In the genomic region with DNA sequence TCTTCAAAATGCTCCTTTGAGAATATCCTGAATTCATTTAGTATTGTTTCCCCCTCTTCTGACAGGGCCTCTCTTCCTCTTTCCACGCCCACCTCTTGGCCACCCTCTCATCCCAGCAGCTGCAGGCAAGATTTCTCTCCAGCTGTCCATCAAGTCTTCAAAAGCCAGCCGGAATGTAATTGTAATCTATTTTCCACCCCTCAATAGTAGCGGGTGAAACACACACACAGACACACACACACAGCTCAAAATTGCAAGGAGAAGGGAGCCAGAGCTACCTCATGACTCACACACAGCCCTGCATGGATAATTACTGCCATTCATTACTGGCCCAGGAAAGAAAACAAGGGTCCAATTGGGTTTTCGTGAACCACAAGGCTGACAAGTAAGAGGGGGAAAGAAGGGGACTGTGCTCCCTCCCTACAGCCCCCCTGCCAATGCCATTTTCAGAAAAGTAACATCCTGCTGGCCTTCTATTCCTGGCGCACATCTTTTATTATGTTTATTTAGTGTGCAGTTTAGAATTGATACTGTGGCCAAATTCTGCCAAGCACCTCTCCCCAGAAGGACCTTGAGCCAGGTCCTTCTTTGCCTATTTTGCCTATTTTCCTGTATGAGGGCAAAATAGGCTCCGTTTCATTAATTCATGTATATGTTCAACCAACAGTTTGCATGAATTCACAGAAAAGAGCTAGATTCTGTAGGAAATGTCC, we compare ENCODE assay signal across 10 cellular contexts.
DNase-seq lines count a peak whose midpoint lies in the region; ATAC-seq, FAIRE-seq and TF ChIP-seq lines count a peak whose summit lies in the region.
"Had no signal": no experiment of that assay in that cellular context is flagged by ENCODE, and none has a peak within 500 bp of the region (broad histone marks: within the 10 kb centered on the region; RNA-seq: fewer than 3 reads in every experiment).

No MANE protein-coding gene starts in this region.

- H4K8ac ChIP-seq in H1 (ENCODE audit: extremely low read depth, insufficient read depth, low read length) (no peak overlapping the region), trophoblast cell (ENCODE audit: low read depth, low read length) (no peak overlapping the region)

- CTCF ChIA-PET in H1 (lab: Charles Lee; ENCODE audit: partially characterized antibody) = interaction anchor here (0.8 to 4.7 kb wide), 2 partner anchors 10 to 95 kb away, joined by 3 to 22 read pairs; no protein-coding TSS in a partner anchor

- DNase-seq in HT1080 (ENCODE audit: low read depth) (peak; percentile 30), NCI-H2227 treated with DMSO at 0.1 percent for 48 hours (lab: John Stamatoyannopoulos, UW) (peak; percentile 97), H1 (ENCODE audit: low read depth in 1 of 2, low spot score in 2 of 2) (no peak), trophoblast cell (no peak), heart left ventricle (no peak), amniotic stem cell (lab: John Stamatoyannopoulos, UW) (no peak), NCI-H526 (lab: John Stamatoyannopoulos, UW) (no peak)
- DNase-seq in activated naive CD4-positive, alpha-beta T cell treated with Interleukin-2 at 50 U/mL for 16 hours = no peak
- DNase-seq: Calu3; stimulated activated CD8-positive, alpha-beta memory T cell treated with anti-CD3 and anti-CD28 coated beads, Interleukin-4, amount 100 ng/mL, for 48 hours had no signal

- no peaks in the 10 kb centered on the region for H3K23me2 ChIP-seq in H1 (ENCODE audit: low read depth, low read length)

- no peak overlapping the region for H3K4me2 ChIP-seq in H1 (ENCODE audit: insufficient read depth in 1 of 2, low read depth in 2 of 2, low read length in 2 of 2)
- H3K4me2 ChIP-seq in trophoblast cell (ENCODE audit: low read length) = peak overlapping the region; percentile 2

- H3K14ac ChIP-seq in H1 (ENCODE audit: insufficient read length) (no peak overlapping the region), trophoblast cell (ENCODE audit: low read length) (no peak overlapping the region)

- H3K4me1 ChIP-seq in H1 (replicated peaks in 1 of 4; ENCODE audit: control insufficient read depth in 3 of 4, insufficient read depth in 4 of 4, low read length in 3 of 4) (no peaks in the 10 kb centered on the region), trophoblast cell (ENCODE audit: control insufficient read depth in 1 of 2, insufficient read depth in 2 of 2, low read length in 2 of 2) (no peaks in the 10 kb centered on the region), heart left ventricle (no peaks in the 10 kb centered on the region)

- 78% methylated on average over 6 of the region's 6 CpGs; no CpG with 5 or more reads in 1 of the 2 experiments for WGBS in H1 (ENCODE audit: extremely low coverage in 1 of 2, insufficient coverage in 1 of 2, insufficient read length in 1 of 2, insufficient replicate concordance in 2 of 2, low coverage in 1 of 2, low lambda C conversion rate in 2 of 2, missing lambda C conversion rate in 1 of 2), 2 experiments
- WGBS in trophoblast cell (ENCODE audit: extremely low coverage, insufficient coverage, insufficient read length) = no CpG with 5 or more reads among the region's 6 CpGs
- WGBS in heart left ventricle, 4 donors = 45 to 54% (median 51%) methylated on average over 6 of the region's 6 CpGs

- H3K27ac ChIP-seq in H1 (ENCODE audit: low read depth, low read length) (no peak overlapping the region), trophoblast cell (ENCODE audit: low read depth, low read length) (no peak overlapping the region), heart left ventricle (no peak overlapping the region)

- no peak overlapping the region for H2BK15ac ChIP-seq in H1 (ENCODE audit: low read length)

- no peak overlapping the region for H4K12ac ChIP-seq in trophoblast cell (ENCODE audit: low read depth, low read length)

- no peak overlapping the region for H2BK5ac ChIP-seq in H1 (ENCODE audit: low read depth, low read length)
- H2BK5ac ChIP-seq in trophoblast cell (ENCODE audit: low read depth, low read length, poor library complexity) = no peak overlapping the region

- TF ChIP-seq POLR2A in H1 (IDR thresholded peaks at IDR 0.05; ENCODE audit: control extremely low read depth in 1 of 2, low read depth in 2 of 2, low read length in 2 of 2) (no peak), heart left ventricle (IDR thresholded peaks at IDR 0.05) (no peak)

- TF ChIP-seq RAD21 in H1 (IDR thresholded peaks at IDR 0.05 in 1 of 2, conservative IDR thresholded peaks at IDR 0.05 in 1 of 2; ENCODE audit: low read depth in 2 of 2, low read length in 2 of 2) = no peak

- no peak overlapping the region for H3K9ac ChIP-seq in H1 (replicated peaks in 1 of 4; ENCODE audit: extremely low read depth in 1 of 4, low read depth in 3 of 4, low read length in 3 of 4)
- H3K9ac ChIP-seq in trophoblast cell (ENCODE audit: low read length) = no peak overlapping the region

- H3K23ac ChIP-seq in H1 (ENCODE audit: insufficient read length) (no peak overlapping the region), trophoblast cell (ENCODE audit: low read length) (no peak overlapping the region)

- no peaks in the 10 kb centered on the region for H4K20me1 ChIP-seq in H1 (replicated peaks in 1 of 2; ENCODE audit: control insufficient read depth in 1 of 2, insufficient read depth in 2 of 2, low read length in 2 of 2)

- intact Hi-C loops in heart left ventricle (cut with DNase I) = no loop called here

- H3K18ac ChIP-seq in H1 (ENCODE audit: extremely low read depth, low read length) (no peak overlapping the region), trophoblast cell (ENCODE audit: low read length) (no peak overlapping the region)

- H4K5ac ChIP-seq in H1 (ENCODE audit: insufficient read length, low read depth, low read length) = no peak overlapping the region

- H2BK12ac ChIP-seq in H1 (ENCODE audit: low read depth, low read length) (no peak overlapping the region), trophoblast cell (ENCODE audit: low read length) (no peak overlapping the region)

- H2AK5ac ChIP-seq in H1 (ENCODE audit: low read depth, low read length) (no peak overlapping the region), trophoblast cell (ENCODE audit: low read length) (no peak overlapping the region)

- TF ChIP-seq EP300 in H1 (IDR thresholded peaks at IDR 0.05; ENCODE audit: borderline replicate concordance in 1 of 2, low read depth in 2 of 2, low read length in 2 of 2) = no peak

- H2BK120ac ChIP-seq in H1 (replicated peaks; ENCODE audit: low read depth, low read length) (no peak overlapping the region), trophoblast cell (ENCODE audit: insufficient read depth, low read length, poor library complexity) (no peak overlapping the region)

- 0 out of 2 replicates have a peak overlapping the region, but pooled peaks have one; percentile 52 for H2AFZ ChIP-seq in H1 (ENCODE audit: low read length)
- no peak overlapping the region for H2AFZ ChIP-seq in trophoblast cell (ENCODE audit: insufficient read depth, low read length, poor library complexity)

- no peak overlapping the region for H2BK20ac ChIP-seq in H1 (ENCODE audit: low read length)

- H3K79me2 ChIP-seq in H1 (ENCODE audit: control insufficient read depth in 1 of 2, insufficient read depth in 2 of 2, low read length in 2 of 2) (no peaks in the 10 kb centered on the region), trophoblast cell (ENCODE audit: control insufficient read depth, insufficient read depth, low read length, poor library complexity) (no peaks in the 10 kb centered on the region)

- POLR2A ChIA-PET in H1 (lab: Charles Lee; ENCODE audit: partially characterized antibody) = no interaction called here

- no peak overlapping the region for H3K56ac ChIP-seq in H1 (replicated peaks; ENCODE audit: insufficient read length, low read depth, low read length)

- H3K36me3 ChIP-seq in H1 (ENCODE audit: control insufficient read depth in 2 of 4, insufficient read depth in 4 of 4, low read length in 3 of 4) (no peaks in the 10 kb centered on the region; a peak in 1 of 8 replicates), trophoblast cell (ENCODE audit: control insufficient read depth in 1 of 2, insufficient read depth in 2 of 2, low read length in 2 of 2) (no peaks in the 10 kb centered on the region), heart left ventricle (no peaks in the 10 kb centered on the region)

- H3K27me3 ChIP-seq in H1 (replicated peaks in 1 of 4; ENCODE audit: control insufficient read depth in 3 of 4, extremely low read depth in 1 of 4, insufficient read depth in 3 of 4, low read length in 3 of 4) = peaks cover 0 to 1% (median 0%) of the 10 kb centered on the region in 4 experiments; a peak in 1 of 7 replicates
- H3K27me3 ChIP-seq in trophoblast cell (ENCODE audit: insufficient read depth, low read length) = no peaks in the 10 kb centered on the region
- H3K27me3 ChIP-seq in heart left ventricle = peaks cover 0 to 27% (median 0%) of the 10 kb centered on the region in 9 donors

- TF ChIP-seq CTCF in H1 (IDR thresholded peaks at IDR 0.05; ENCODE audit: control extremely low read depth in 1 of 3, insufficient read depth in 1 of 3, low read depth in 1 of 3, low read length in 3 of 3) = no peak
- TF ChIP-seq CTCF in heart left ventricle (IDR thresholded peaks at IDR 0.05) = no peak

- no peak for FAIRE-seq in H1 (lab: Jason Lieb, UNC)

- H3K4me3 ChIP-seq in H1 (ENCODE audit: extremely low read depth in 1 of 4, insufficient read depth in 2 of 4, low read depth in 3 of 4, low read length in 4 of 4) = no peak overlapping the region
- H3K4me3 ChIP-seq in trophoblast cell (ENCODE audit: low read depth, low read length) = no peak overlapping the region
- no peak overlapping the region for H3K4me3 ChIP-seq in heart left ventricle

- H4K91ac ChIP-seq in H1 (replicated peaks; ENCODE audit: insufficient read length, low read length) (no peak overlapping the region), trophoblast cell (ENCODE audit: low read depth, low read length) (no peak overlapping the region)

- no peak for ATAC-seq in heart left ventricle

- H3K4ac ChIP-seq in H1 (replicated peaks; ENCODE audit: insufficient read length, low read depth, low read length) (no peak overlapping the region), trophoblast cell (ENCODE audit: low read depth, low read length) (no peak overlapping the region)

- H3K9me3 ChIP-seq in H1 (ENCODE audit: insufficient read depth in 2 of 2, low read depth in 1 of 2, low read length in 1 of 2) (no peaks in the 10 kb centered on the region; a peak in 2 of 4 replicates), trophoblast cell (ENCODE audit: insufficient read depth, low read depth, low read length) (no peaks in the 10 kb centered on the region), heart left ventricle (peaks cover 0 to 5% (median 0%) of the 10 kb centered on the region in 12 donors)

- H3K79me1 ChIP-seq in H1 (ENCODE audit: low read depth, low read length) = no peaks in the 10 kb centered on the region
- H3K79me1 ChIP-seq in trophoblast cell (ENCODE audit: low read length) = no peaks in the 10 kb centered on the region

TF ChIP-seq in H1, 55 proteins besides CTCF, POLR2A, EP300 and RAD21 (continues in another document):
- TF ChIP-seq ATF3 (IDR thresholded peaks at IDR 0.05; ENCODE audit: insufficient read depth, low read depth, low read length) = no peak

Comparison
In these comparisons a context has a peak if more than half of its experiments do, and no peak if none do; other contexts are left out.
1. DNase-seq: peak in HT1080 (single experiment) and NCI-H2227 treated with DMSO at 0.1 percent for 48 hours (single experiment); none in H1 (0 of 2), trophoblast cell (0 of 2), heart left ventricle (0 of 5), amniotic stem cell (single experiment), activated naive CD4-positive, alpha-beta T cell treated with Interleukin-2 at 50 U/mL for 16 hours (single experiment) and NCI-H526 (0 of 2).